21 cellular contexts compared by ENCODE assay signal in the genomic region with DNA sequence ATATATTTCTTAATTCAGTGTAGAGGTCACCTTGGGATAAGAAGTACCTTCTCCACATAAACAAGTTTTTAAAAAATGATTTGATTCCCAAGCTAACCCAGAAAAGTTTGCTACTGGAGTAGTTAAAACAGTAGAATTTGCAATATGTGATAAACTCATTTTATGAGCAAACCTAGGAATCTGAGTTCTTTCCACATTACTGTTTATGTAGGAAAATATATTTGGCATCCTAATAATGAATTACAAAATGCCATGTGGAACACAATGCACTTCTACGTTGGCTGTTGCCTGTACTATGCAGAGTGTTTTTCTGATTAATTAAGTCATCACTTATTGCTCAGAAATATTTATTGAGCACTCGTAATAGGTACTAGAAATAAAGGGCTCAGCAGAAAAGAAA.
"Had no signal": no experiment of that assay in that cellular context is flagged by ENCODE, and none has a peak within 500 bp of the region (broad histone marks: within the 10 kb centered on the region; RNA-seq: fewer than 3 reads in every experiment).

No MANE protein-coding gene starts in this region.

- H3K4me3 ChIP-seq: adrenal gland, body of pancreas, coronary artery, hepatocyte, left lung, suprapubic skin, upper lobe of left lung had no signal

- H3K36me3 Mint-ChIP-seq: activated CD4-positive, alpha-beta memory T cell treated with anti-CD3 and anti-CD28 coated beads for 36 hours; activated naive CD4-positive, alpha-beta T cell treated with anti-CD3 and anti-CD28 coated beads, Interleukin-2, amount 10 ng/mL, durations not matched to agents 7 days and 5 days; T-cell had no signal

- DNase-seq: activated CD4-positive, alpha-beta memory T cell treated with anti-CD3 and anti-CD28 coated beads for 36 hours; activated CD8-positive, alpha-beta memory T cell treated with anti-CD3 and anti-CD28 coated beads, Interleukin-2, amount 10 ng/mL, durations not matched to agents 7 days and 5 days; activated naive CD4-positive, alpha-beta T cell treated with anti-CD3 and anti-CD28 coated beads, Interleukin-2, amount 10 ng/mL, durations not matched to agents 7 days and 5 days; activated T-cell treated with anti-CD3 and anti-CD28 coated beads, Interleukin-2, amount 50 U/mL, for 1 hour; adrenal gland; body of pancreas; left lung; naive thymus-derived CD8-positive, alpha-beta T cell; T-cell; upper lobe of left lung; WERI-Rb-1 had no signal

- H3K4me1 ChIP-seq: adrenal gland, body of pancreas, left lung, suprapubic skin, upper lobe of left lung had no signal

- FAIRE-seq: endothelial cell of umbilical vein, keratinocyte had no signal

- H3K4me3 Mint-ChIP-seq: activated CD4-positive, alpha-beta memory T cell treated with anti-CD3 and anti-CD28 coated beads for 36 hours; activated CD8-positive, alpha-beta memory T cell treated with anti-CD3 and anti-CD28 coated beads, Interleukin-2, amount 10 ng/mL, durations not matched to agents 7 days and 5 days; activated naive CD4-positive, alpha-beta T cell treated with anti-CD3 and anti-CD28 coated beads, Interleukin-2, amount 10 ng/mL, durations not matched to agents 7 days and 5 days; central memory CD8-positive, alpha-beta T cell; memory B cell; naive thymus-derived CD8-positive, alpha-beta T cell; stimulated activated naive CD8-positive, alpha-beta T cell treated with anti-CD3 and anti-CD28 coated beads, Interleukin-15, Interleukin-2, amounts not matched to agents 100 ng/mL and 50 ng/mL, for 24 hours; T-cell had no signal

- H3K36me3 ChIP-seq: adrenal gland, left lung, neutrophil, suprapubic skin, upper lobe of left lung, WERI-Rb-1 had no signal

- H2AFZ ChIP-seq: hepatocyte had no signal

- H3K4me1 Mint-ChIP-seq: activated CD8-positive, alpha-beta memory T cell treated with anti-CD3 and anti-CD28 coated beads, Interleukin-2, amount 10 ng/mL, durations not matched to agents 7 days and 5 days; activated naive CD4-positive, alpha-beta T cell treated with anti-CD3 and anti-CD28 coated beads, Interleukin-2, amount 10 ng/mL, durations not matched to agents 7 days and 5 days; central memory CD8-positive, alpha-beta T cell; naive thymus-derived CD8-positive, alpha-beta T cell; T-cell had no signal

- H3K27ac Mint-ChIP-seq: activated CD4-positive, alpha-beta memory T cell treated with anti-CD3 and anti-CD28 coated beads for 36 hours; activated CD8-positive, alpha-beta memory T cell treated with anti-CD3 and anti-CD28 coated beads, Interleukin-2, amount 10 ng/mL, durations not matched to agents 7 days and 5 days; activated naive CD4-positive, alpha-beta T cell treated with anti-CD3 and anti-CD28 coated beads, Interleukin-2, amount 10 ng/mL, durations not matched to agents 7 days and 5 days; activated T-helper 2 cell treated with anti-CD3 and anti-CD28 coated beads, Interferon-gamma antibody, Interleukin-2, Interleukin-4, amounts not matched to agents 10 μg/mL and 5 μg/mL and 100 μg/mL, durations not matched to agents 14 hours and 24 hours and 36 hours; memory B cell; naive thymus-derived CD8-positive, alpha-beta T cell; stimulated activated naive CD8-positive, alpha-beta T cell treated with anti-CD3 and anti-CD28 coated beads, Interleukin-15, Interleukin-2, amounts not matched to agents 100 ng/mL and 50 ng/mL, for 24 hours; T-cell had no signal

- H3K27me3 ChIP-seq: adrenal gland, body of pancreas, hepatocyte, left lung, neutrophil, suprapubic skin, upper lobe of left lung had no signal

- H3K4me2 ChIP-seq: hepatocyte had no signal

- H3K9me3 ChIP-seq: neutrophil had no signal

- H3K27ac ChIP-seq: adrenal gland, body of pancreas, coronary artery, hepatocyte, left lung, neutrophil, suprapubic skin, upper lobe of left lung, WERI-Rb-1 had no signal
